19 cellular contexts compared by ENCODE assay signal in the genomic region with DNA sequence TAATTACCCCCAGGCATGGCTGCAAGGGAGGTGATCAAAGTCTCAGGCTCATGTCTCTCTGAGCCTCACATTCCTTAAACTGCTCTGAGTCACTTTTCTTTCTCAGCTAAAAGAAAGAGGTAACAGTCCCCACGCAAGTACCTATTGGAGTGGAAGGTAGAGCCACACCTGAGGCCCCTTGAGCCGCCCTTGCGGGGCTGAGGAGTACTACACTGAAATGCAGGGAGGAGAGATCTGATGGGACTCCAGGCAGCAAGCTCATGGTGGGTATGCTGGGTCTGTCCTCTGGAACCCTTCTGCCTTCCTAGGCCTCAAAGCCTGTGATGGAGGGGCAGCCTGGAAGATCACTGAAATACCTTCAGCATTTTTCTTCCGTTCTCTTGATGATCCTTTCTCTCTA.
"Had no signal": no experiment of that assay in that cellular context is flagged by ENCODE, and none has a peak within 500 bp of the region (broad histone marks: within the 10 kb centered on the region; RNA-seq: fewer than 3 reads in every experiment).

No MANE protein-coding gene starts in this region.

- H3K4me3 ChIP-seq: esophagus squamous epithelium, gastroesophageal sphincter, ovary, right atrium auricular region, smooth muscle cell, tibial artery, upper lobe of right lung, vagina had no signal

- DNase-seq: effector memory CD8-positive, alpha-beta T cell; esophagus squamous epithelium; foreskin fibroblast; glutamatergic neuron; islet precursor cell; natural killer cell; nucleus accumbens; ovary; stimulated activated CD4-positive, alpha-beta T cell treated with anti-CD3 and anti-CD28 coated beads, Interleukin-2, amount 100 ng/mL, for 48 hours; stimulated activated CD8-positive, alpha-beta memory T cell treated with anti-CD3 and anti-CD28 coated beads, Interleukin-4, amount 100 ng/mL, for 48 hours; stimulated activated naive CD8-positive, alpha-beta T cell treated with anti-CD3 and anti-CD28 coated beads, Interleukin-15, Interleukin-2, amounts not matched to agents 100 U/mL and 50 U/mL, for 24 hours; tibial artery; upper lobe of right lung had no signal

- H3K27ac ChIP-seq: esophagus squamous epithelium, gastroesophageal sphincter, right atrium auricular region, tibial artery, upper lobe of right lung, vagina had no signal

- H3K27me3 ChIP-seq: esophagus squamous epithelium, gastroesophageal sphincter, ovary, right atrium auricular region, tibial artery, upper lobe of right lung, vagina had no signal

- H3K4me2 ChIP-seq: smooth muscle cell had no signal

- H3K9me3 ChIP-seq: esophagus squamous epithelium, gastroesophageal sphincter, ovary, right atrium auricular region, tibial artery, upper lobe of right lung, vagina had no signal

- ATAC-seq: effector memory CD8-positive, alpha-beta T cell; gastroesophageal sphincter; left lobe of liver; natural killer cell; stimulated activated effector memory CD8-positive, alpha-beta T cell treated with anti-CD3 and anti-CD28 coated beads, Interleukin-12 subunit alpha, Interleukin-12 subunit beta, amount 100 ng/mL, for 72 hours; stimulated activated naive CD8-positive, alpha-beta T cell treated with anti-CD3 and anti-CD28 coated beads, Interleukin-15, Interleukin-2, amounts not matched to agents 100 U/mL and 50 U/mL, for 24 hours; upper lobe of right lung had no signal

- H3K36me3 ChIP-seq: esophagus squamous epithelium, gastroesophageal sphincter, ovary, right atrium auricular region, tibial artery, upper lobe of right lung, vagina had no signal

- H3K4me1 ChIP-seq: esophagus squamous epithelium, gastroesophageal sphincter, right atrium auricular region, tibial artery, upper lobe of right lung, vagina had no signal
